ENCODE assay signal across 29 cellular contexts in genomic region chr3:186664119-186664495, GRCh38. TPM values are rescaled to one million over a fixed set of nuclear protein-coding genes. Genes with fewer than 3 reads are reported as not detected.
DNase-seq lines count a peak whose midpoint lies in the region; ATAC-seq, FAIRE-seq and TF ChIP-seq lines count a peak whose summit lies in the region.
"Had no signal": no experiment of that assay in that cellular context is flagged by ENCODE, and none has a peak within 500 bp of the region (broad histone marks: within the 10 kb centered on the region; RNA-seq: fewer than 3 reads in every experiment).

No MANE protein-coding gene starts in this region.

- peaks cover 10% of the 10 kb centered on the region for H3K9me3 Mint-ChIP-seq in WTC11
- no peaks in the 10 kb centered on the region for H3K9me3 Mint-ChIP-seq in T-cell
- H3K9me3 Mint-ChIP-seq: CD4-positive, alpha-beta T cell had no signal

- peak overlapping the region; percentile 1; the same call in 1 of the 2 replicates for H3K4me3 Mint-ChIP-seq in WTC11
- H3K4me3 Mint-ChIP-seq in T-cell: no peak overlapping the region
- H3K4me3 Mint-ChIP-seq: CD4-positive, alpha-beta T cell had no signal

- H3K27ac ChIP-seq in HUES48 (ENCODE audit: low read depth, low read length) (peak overlapping the region; percentile 69), kidney (ENCODE audit: low read depth in 2 of 2, low read length in 2 of 2) (peak overlapping the region; percentile 11 to 69), PC-9 (no peak overlapping the region)
- H3K27ac ChIP-seq: A549; BLaER1 treated with 17β-estradiol and CSF1 and Interleukin-3, amounts not matched to agents 10 nM and 100 nM; SJCRH30 had no signal

- FAIRE-seq in kidney (lab: Jason Lieb, UNC): no peak
- FAIRE-seq: A549, GM18507, HTR-8/SVneo had no signal

- H3K9ac ChIP-seq in HUES48 (ENCODE audit: low read depth, low read length) (no peak overlapping the region), kidney (ENCODE audit: low read length in 2 of 2) (peak overlapping the region in 1 of 2 donors; percentile 0)
- H3K9ac ChIP-seq: BLaER1 treated with 17β-estradiol and CSF1 and Interleukin-3, amounts not matched to agents 10 nM and 100 nM had no signal

- H3K36me3 ChIP-seq in HUES48 (ENCODE audit: control insufficient read depth, insufficient read depth, low read length): no peaks in the 10 kb centered on the region
- no peaks in the 10 kb centered on the region for H3K36me3 ChIP-seq in kidney (ENCODE audit: control insufficient read depth in 1 of 2, insufficient read depth in 2 of 2, low read length in 2 of 2)
- H3K36me3 ChIP-seq in PC-9 (ENCODE audit: low read depth): no peaks in the 10 kb centered on the region
- H3K36me3 ChIP-seq: BLaER1 treated with 17β-estradiol and CSF1 and Interleukin-3, amounts not matched to agents 10 nM and 100 nM; SJCRH30 had no signal

- no peaks in the 10 kb centered on the region for H3K9me3 ChIP-seq in HUES48 (ENCODE audit: control insufficient read depth, insufficient read depth, low read length)
- no peaks in the 10 kb centered on the region for H3K9me3 ChIP-seq in kidney (ENCODE audit: control insufficient read depth in 1 of 2, low read length in 2 of 2)
- H3K9me3 ChIP-seq in PC-9 (ENCODE audit: insufficient read depth, low read depth): no peaks in the 10 kb centered on the region; the same call in 1 of the 2 replicates
- H3K9me3 ChIP-seq: A549; BLaER1 treated with 17β-estradiol and CSF1 and Interleukin-3, amounts not matched to agents 10 nM and 100 nM; SJCRH30 had no signal

- no TSS peak for BruUV-seq in PC-9 (replicated peaks; lab: Mats Ljungman, UMichigan)

- H3K4me1 ChIP-seq in HUES48 (ENCODE audit: control insufficient read depth, insufficient read depth, low read length) (peaks cover 26% of the 10 kb centered on the region), kidney (ENCODE audit: control insufficient read depth in 1 of 2, insufficient read depth in 1 of 2, low read depth in 1 of 2, low read length in 2 of 2) (peaks cover 6 to 7% of the 10 kb centered on the region in 2 donors), PC-9 (replicated peaks; ENCODE audit: insufficient read depth) (peaks cover 4% of the 10 kb centered on the region)
- H3K4me1 ChIP-seq: A549; BLaER1 treated with 17β-estradiol and CSF1 and Interleukin-3, amounts not matched to agents 10 nM and 100 nM; SJCRH30 had no signal

- peaks cover 49% of the 10 kb centered on the region for H3K4me1 Mint-ChIP-seq in WTC11
- no peaks in the 10 kb centered on the region for H3K4me1 Mint-ChIP-seq in T-cell

- H3K27me3 ChIP-seq in HUES48 (ENCODE audit: control insufficient read depth, insufficient read depth, low read length) (no peaks in the 10 kb centered on the region), PC-9 (ENCODE audit: insufficient read depth, low read depth) (no peaks in the 10 kb centered on the region)
- H3K27me3 ChIP-seq: BLaER1 treated with 17β-estradiol and CSF1 and Interleukin-3, amounts not matched to agents 10 nM and 100 nM; SJCRH30 had no signal

- peak overlapping the region; percentile 90 for H3K27ac Mint-ChIP-seq in WTC11
- H3K27ac Mint-ChIP-seq in T-cell: no peak overlapping the region
- H3K27ac Mint-ChIP-seq: CD4-positive, alpha-beta T cell had no signal

- H3K36me3 Mint-ChIP-seq in WTC11: peaks cover 10% of the 10 kb centered on the region
- no peaks in the 10 kb centered on the region for H3K36me3 Mint-ChIP-seq in T-cell

- POLR2A ChIA-PET in WTC11 (lab: Charles Lee): no interaction called here
- POLR2A ChIA-PET in PC-9 (lab: Charles Lee; ENCODE audit: unreplicated experiment): no interaction called here
- POLR2A ChIA-PET in T-cell (lab: Charles Lee): no interaction called here

- DNase-seq in WTC11 (ENCODE audit: low spot score) (no peak), kidney (no peak), renal cortical epithelial cell (ENCODE audit: low read depth) (peak; percentile 51), PC-9 (no peak), T-cell (no peak), NCI-H1105 (lab: John Stamatoyannopoulos, UW) (no peak)
- DNase-seq: AML-193; CD4-positive, alpha-beta T cell; DMS53; Karpas-422; NCI-H1092 treated with DMSO at 0.1 percent for 48 hours; NCI-H146; NCI-H1930; NCI-H2107; NCI-H524; NCI-H748 treated with DMSO at 0.1 percent for 48 hours; PC-3; SJCRH30 had no signal

- H3K4me3 ChIP-seq in HUES48 (ENCODE audit: low read depth, low read length) (no peak overlapping the region; the same call in 1 of the 2 replicates), kidney (ENCODE audit: low read length in 2 of 2) (peak overlapping the region in 1 of 2 donors; percentile 27), PC-9 (no peak overlapping the region)
- H3K4me3 ChIP-seq: A549; BLaER1 treated with 17β-estradiol and CSF1 and Interleukin-3, amounts not matched to agents 10 nM and 100 nM; SJCRH30 had no signal

- no peak for TF ChIP-seq CTCF in WTC11 (IDR thresholded peaks at IDR 0.05)
- no peak for TF ChIP-seq CTCF in kidney (IDR thresholded peaks at IDR 0.05; ENCODE audit: borderline replicate concordance, extremely low read depth, insufficient read depth)
- no peak for TF ChIP-seq CTCF in PC-9 (conservative IDR thresholded peaks at IDR 0.05)

- H3K9me2 ChIP-seq in PC-9 (ENCODE audit: insufficient read depth): no peaks in the 10 kb centered on the region

- intact Hi-C loops in kidney (cut with DNase I): no loop called here
- intact Hi-C loops in PC-9 (cut with micrococcal nuclease; ENCODE audit: unreplicated experiment): no loop called here

- no peaks in the 10 kb centered on the region; the same call in 1 of the 2 replicates for H3F3A ChIP-seq in PC-9 (ENCODE audit: insufficient read depth, low read depth)

- H3K4me2 ChIP-seq in PC-9: no peak overlapping the region
- H3K4me2 ChIP-seq: A549; BLaER1 treated with 17β-estradiol and CSF1 and Interleukin-3, amounts not matched to agents 10 nM and 100 nM had no signal

- ATAC-seq in WTC11 (peak; percentile 78), T-cell (replicated peaks in 1 of 4) (no peak)
- ATAC-seq: A549, PC-3, Right ventricle myocardium inferior, SK-N-SH treated with all-trans-retinoic acid at 6 μM for 48 hours had no signal

- H3K27me3 Mint-ChIP-seq in WTC11 (ENCODE audit: low read depth) (peaks cover 5% of the 10 kb centered on the region), T-cell (peaks cover 17 to 24% of the 10 kb centered on the region in 2 donors)

- no peaks in the 10 kb centered on the region for H3K79me2 ChIP-seq in PC-9 (ENCODE audit: low read depth)

- no peak overlapping the region; the same call in 1 of the 2 replicates for H2AFZ ChIP-seq in PC-9

- no peaks in the 10 kb centered on the region for H4K20me1 ChIP-seq in PC-9 (ENCODE audit: insufficient read depth)
- H4K20me1 ChIP-seq: BLaER1 treated with 17β-estradiol and CSF1 and Interleukin-3, amounts not matched to agents 10 nM and 100 nM had no signal

- CTCF ChIA-PET in WTC11 (lab: Charles Lee): interaction anchor here (0.6 to 1.4 kb wide), 4 partner anchors 47 to 75 kb away, joined by 3 to 6 read pairs (median 4); no protein-coding TSS in a partner anchor
- CTCF ChIA-PET in PC-9 (lab: Charles Lee): no interaction called here
- CTCF ChIA-PET in T-cell (lab: Charles Lee): interaction anchor here in 1 of 2 donors (1.1 kb wide), 1 partner anchor 49 kb away, joined by 4 read pairs; no protein-coding TSS in a partner anchor

TF ChIP-seq in WTC11, 78 proteins besides CTCF, POLR2A, EP300 and RAD21 (continues in another document):
- no peak for TF ChIP-seq ERG (CRISPR knock-in tag; IDR thresholded peaks at IDR 0.05)
- TF ChIP-seq RELA (CRISPR knock-in tag; IDR thresholded peaks at IDR 0.05; ENCODE audit: borderline replicate concordance): no peak
- no peak for TF ChIP-seq ZMAT4 (CRISPR knock-in tag; IDR thresholded peaks at IDR 0.05)
- no peak for TF ChIP-seq JAZF1 (CRISPR knock-in tag; IDR thresholded peaks at IDR 0.05)
- TF ChIP-seq ZNF138 (CRISPR knock-in tag; conservative IDR thresholded peaks at IDR 0.05): no peak
- TF ChIP-seq FOXK1 (CRISPR knock-in tag; IDR thresholded peaks at IDR 0.05): no peak
- TF ChIP-seq SMAD3 (CRISPR knock-in tag; IDR thresholded peaks at IDR 0.05; ENCODE audit: borderline replicate concordance): no peak
- no peak for TF ChIP-seq ATF1 (CRISPR knock-in tag; IDR thresholded peaks at IDR 0.05)

RNA-seq across cellular contexts. Expression of gene HRG, which starts 1.7 kb away (rescaled TPM):
- total RNA-seq in WTC11 (2021) (0.11 to 0.24 TPM (median 0.11 TPM) in 3 replicates), kidney (0.35 TPM), renal cortical epithelial cell (0.15 TPM in 1 of 2 replicates, not detected in the other), PC-9 (2021) (0.58 and 1.3 TPM in 2 replicates), T-cell (under 1 TPM in 1 of 5 donors, not detected in 4; 0.38 TPM)
- polyA plus RNA-seq in kidney (ENCODE audit: insufficient read depth, low read depth, low replicate concordance): 22.8 TPM
- total RNA-seq: CD4-positive, alpha-beta T cell; Daoy; G401; H4; PC-3; Right ventricle myocardium inferior; RPMI7951; SJCRH30 had no signal
- polyA plus RNA-seq: A549 had no signal

RNA-seq across cellular contexts. Expression of gene FETUB, which starts 23.9 kb away (rescaled TPM):
- not detected in 3 replicates for total RNA-seq in WTC11 (2021)
- not detected for total RNA-seq in kidney
- polyA plus RNA-seq in kidney (ENCODE audit: insufficient read depth, low read depth, low replicate concordance): not detected
- not detected in 2 replicates for total RNA-seq in renal cortical epithelial cell
- total RNA-seq in PC-9 (2021): not detected in 2 replicates
- not detected for total RNA-seq in T-cell
- total RNA-seq: CD4-positive, alpha-beta T cell; Daoy; G401; H4; PC-3; Right ventricle myocardium inferior; RPMI7951; SJCRH30 had no signal

RNA-seq across cellular contexts. Expression of gene AHSG, which starts 51.2 kb away (rescaled TPM):
- total RNA-seq in WTC11 (2021) (1.5 to 1.9 TPM (median 1.8 TPM) in 3 replicates), kidney (not detected), renal cortical epithelial cell (not detected in 2 replicates), PC-9 (2021) (not detected in 2 replicates), T-cell (1 to 10 TPM in 3 of 5 donors, not detected in 2; 1.8 to 1.9 (median 1.9) TPM)
- polyA plus RNA-seq in kidney (ENCODE audit: insufficient read depth, low read depth, low replicate concordance): 0.34 TPM
- total RNA-seq: CD4-positive, alpha-beta T cell; Daoy; G401; H4; PC-3; Right ventricle myocardium inferior; RPMI7951; SJCRH30 had no signal

RNA-seq across cellular contexts. Expression of gene KNG1, which starts 53.1 kb away (rescaled TPM):
- 0.13 to 0.44 TPM (median 0.34 TPM) in 3 replicates for total RNA-seq in WTC11 (2021)
- 8.7 TPM for total RNA-seq in kidney
- polyA plus RNA-seq in kidney (ENCODE audit: insufficient read depth, low read depth, low replicate concordance): 710 TPM
- total RNA-seq in renal cortical epithelial cell: 0.99 TPM in 1 of 2 replicates, not detected in the other
- total RNA-seq in PC-9 (2021): not detected in 2 replicates
- under 1 TPM in 3 of 5 donors, not detected in 2; 0.22 to 0.47 (median 0.30) TPM for total RNA-seq in T-cell
- total RNA-seq: CD4-positive, alpha-beta T cell; Daoy; G401; H4; PC-3; RPMI7951; SJCRH30 had no signal
